ENCODE assay signal across 10 cellular contexts in the genomic region with DNA sequence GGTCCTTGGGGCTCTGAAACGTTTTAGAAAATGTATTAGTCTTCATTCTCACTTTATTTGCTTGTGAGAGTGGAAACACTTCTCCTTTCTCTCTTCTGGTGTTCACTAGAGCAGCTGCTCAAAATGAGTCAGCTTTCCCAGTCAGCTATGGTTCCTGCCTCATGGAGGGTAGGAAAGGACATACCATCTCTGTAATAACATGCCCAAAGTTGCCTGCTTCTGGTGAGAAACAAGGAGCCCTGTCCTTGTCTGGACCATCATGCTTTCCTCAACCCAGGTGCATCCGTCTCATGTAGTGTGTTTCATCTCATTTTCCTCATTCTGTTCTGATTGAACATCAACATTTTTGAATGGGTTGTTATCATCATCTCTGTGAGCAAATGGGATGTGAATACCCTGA. TPM values are rescaled to one million over a fixed set of nuclear protein-coding genes. Genes with fewer than 3 reads are reported as not detected.
DNase-seq lines count a peak whose midpoint lies in the region; ATAC-seq and TF ChIP-seq lines count a peak whose summit lies in the region.
"Had no signal": no experiment of that assay in that cellular context is flagged by ENCODE, and none has a peak within 500 bp of the region (broad histone marks: within the 10 kb centered on the region; RNA-seq: fewer than 3 reads in every experiment).

No MANE protein-coding gene starts in this region.

- H3K79me2 ChIP-seq in neural progenitor cell (ENCODE audit: low read depth): no peaks in the 10 kb centered on the region

- H3K4me2 ChIP-seq in neural progenitor cell: no peak overlapping the region

- no peak for TF ChIP-seq CTCF in neural progenitor cell (IDR thresholded peaks at IDR 0.05)

- no peaks in the 10 kb centered on the region for H3K4me1 ChIP-seq in right cardiac atrium (ENCODE audit: control insufficient read depth, insufficient read depth, low read length)
- H3K4me1 ChIP-seq in neural progenitor cell: no peaks in the 10 kb centered on the region

- no peaks in the 10 kb centered on the region for H3K36me3 ChIP-seq in neural progenitor cell

- H3F3A ChIP-seq in neural progenitor cell (ENCODE audit: low read depth): no peaks in the 10 kb centered on the region

- H3K27ac ChIP-seq in right cardiac atrium (ENCODE audit: low read length) (no peak overlapping the region), neural progenitor cell (no peak overlapping the region)
- H3K27ac ChIP-seq: SK-N-MC had no signal

- H3K27me3 Mint-ChIP-seq in neural progenitor cell (ENCODE audit: insufficient read depth, low read depth): peaks cover 3% of the 10 kb centered on the region
- H3K27me3 Mint-ChIP-seq: CD4-positive, CD25-positive, alpha-beta regulatory T cell had no signal

- H3K27ac Mint-ChIP-seq in neural progenitor cell: no peak overlapping the region
- H3K27ac Mint-ChIP-seq: CD4-positive, CD25-positive, alpha-beta regulatory T cell had no signal

- H3K4me1 Mint-ChIP-seq in neural progenitor cell: no peaks in the 10 kb centered on the region
- H3K4me1 Mint-ChIP-seq: CD4-positive, CD25-positive, alpha-beta regulatory T cell had no signal

- DNase-seq in left ventricle myocardium superior (no peak), right cardiac atrium (no peak), amniotic stem cell (lab: John Stamatoyannopoulos, UW) (peak; percentile 43), neural progenitor cell (ENCODE audit: low spot score) (no peak), NCI-H345 (lab: John Stamatoyannopoulos, UW) (no peak), SHP77 treated with DMSO at 0.1 percent for 48 hours (lab: John Stamatoyannopoulos, UW) (no peak), activated T-cell treated with anti-CD3 and anti-CD28 coated beads for 4 hours (no peak)

- H3K4me3 Mint-ChIP-seq in neural progenitor cell: no peak overlapping the region
- H3K4me3 Mint-ChIP-seq: CD4-positive, CD25-positive, alpha-beta regulatory T cell had no signal

- intact Hi-C loops in left ventricle myocardium superior (cut with micrococcal nuclease) (no loop called here), right cardiac atrium (cut with DNase I) (no loop called here)

- H3K27me3 ChIP-seq in right cardiac atrium (ENCODE audit: control insufficient read depth, insufficient read depth) (no peaks in the 10 kb centered on the region), neural progenitor cell (no peaks in the 10 kb centered on the region)

- no peak overlapping the region for H3K4me3 ChIP-seq in right cardiac atrium (ENCODE audit: low read length)
- no peak overlapping the region for H3K4me3 ChIP-seq in neural progenitor cell
- H3K4me3 ChIP-seq: SK-N-MC had no signal

- ATAC-seq in left ventricle myocardium superior: peak; percentile 31
- ATAC-seq in right cardiac atrium: no peak
- peak; percentile 63 for ATAC-seq in HG03159 (IDR thresholded peaks at IDR 0.05; ENCODE audit: unreplicated experiment)

- WGBS in right cardiac atrium: 53% methylated on average over 2 of the region's 2 CpGs

- no peaks in the 10 kb centered on the region for H3K9me3 ChIP-seq in right cardiac atrium (ENCODE audit: control insufficient read depth, low read length)
- H3K9me3 ChIP-seq in neural progenitor cell (ENCODE audit: low read depth): no peaks in the 10 kb centered on the region

- H3K9me3 Mint-ChIP-seq in neural progenitor cell: peaks cover 4% of the 10 kb centered on the region

- H2AFZ ChIP-seq in neural progenitor cell (replicated peaks): no peak overlapping the region

- no peaks in the 10 kb centered on the region for H4K20me1 ChIP-seq in neural progenitor cell (ENCODE audit: low read depth)

- H3K36me3 Mint-ChIP-seq in neural progenitor cell: no peaks in the 10 kb centered on the region
- H3K36me3 Mint-ChIP-seq: CD4-positive, CD25-positive, alpha-beta regulatory T cell had no signal

- H3K9ac ChIP-seq in neural progenitor cell: no peak overlapping the region

RNA-seq across cellular contexts. Expression of a gene that starts 17.1 kb away (rescaled TPM):
- 0.15 TPM for total RNA-seq in left ventricle myocardium superior
- total RNA-seq in right cardiac atrium: under 1 TPM; 0.26 to 0.76 (median 0.40) TPM
- 0.09 TPM for polyA plus RNA-seq in right cardiac atrium
- total RNA-seq in neural progenitor cell (ENCODE audit: low replicate concordance): not detected in 2 replicates
- total RNA-seq: CD4-positive, CD25-positive, alpha-beta regulatory T cell had no signal
- polyA plus RNA-seq: CD4-positive, CD25-positive, alpha-beta regulatory T cell had no signal

Comparison
In these comparisons a context has a peak if more than half of its experiments do, and no peak if none do; other contexts are left out.
1. ATAC-seq: peak in left ventricle myocardium superior (single experiment) and HG03159 (single experiment); none in right cardiac atrium (0 of 2).